ENCODE assay signal across 26 cellular contexts in the genomic region with DNA sequence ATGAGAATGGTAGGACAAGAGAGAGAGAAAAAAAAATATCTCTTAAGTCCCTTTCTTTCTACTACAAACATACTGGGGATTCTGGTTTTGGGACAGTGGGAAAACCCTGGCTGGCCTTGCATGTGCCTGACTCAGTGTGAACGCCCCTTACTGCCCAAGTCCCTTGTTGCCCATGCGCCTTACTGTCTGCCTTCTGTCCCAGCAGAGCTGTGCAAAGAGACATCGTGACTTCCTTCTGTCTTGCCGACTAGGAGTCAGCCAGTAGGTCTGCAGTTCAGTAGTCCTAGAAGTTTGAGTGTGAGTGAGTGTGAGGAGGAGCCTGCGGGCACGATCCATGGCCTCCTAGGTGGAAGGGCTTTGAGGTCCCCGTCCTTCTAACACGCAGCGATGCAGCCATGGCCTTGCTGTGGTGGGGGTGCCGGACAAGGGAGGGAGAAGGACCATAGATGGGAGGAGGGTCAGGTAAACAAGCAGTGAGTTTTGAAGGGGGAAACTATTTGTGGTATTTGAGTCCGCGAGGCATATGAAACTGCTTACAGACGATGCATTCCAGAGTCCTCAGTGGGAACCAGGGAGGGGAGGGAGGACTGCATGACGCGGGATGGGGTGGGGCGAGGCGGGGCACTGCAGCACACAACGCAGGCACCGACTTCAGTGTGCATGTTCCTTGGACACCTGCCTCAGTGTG. TPM values are rescaled to one million over a fixed set of nuclear protein-coding genes. Genes with fewer than 3 reads are reported as not detected.
DNase-seq lines count a peak whose midpoint lies in the region; ATAC-seq, FAIRE-seq and TF ChIP-seq lines count a peak whose summit lies in the region.
"Had no signal": no experiment of that assay in that cellular context is flagged by ENCODE, and none has a peak within 500 bp of the region (broad histone marks: within the 10 kb centered on the region; RNA-seq: fewer than 3 reads in every experiment).

A gene with protein sequence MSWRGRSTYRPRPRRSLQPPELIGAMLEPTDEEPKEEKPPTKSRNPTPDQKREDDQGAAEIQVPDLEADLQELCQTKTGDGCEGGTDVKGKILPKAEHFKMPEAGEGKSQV (plus strand): TSS at position 654 of the 688 bp plus-strand sequence. CDS start 994 bp downstream, outside the sequence.

- in situ Hi-C loops in K562 (cut with MboI): no loop called here

- no peak for TF ChIP-seq POLR2A in K562 (conservative IDR thresholded peaks at IDR 0.05)

- DNase-seq in ELF-1 (ENCODE audit: low read depth, low spot score) (peak; percentile 69), K562 (ENCODE audit: extremely low read depth in 1 of 4, low spot score in 3 of 4) (no peak), mesothelial cell of epicardium (ENCODE audit: low spot score in 2 of 2, unreplicated experiment in 2 of 2) (no peak), type B pancreatic cell (ENCODE audit: extremely low spot score, unreplicated experiment) (no peak), MCF 10A (ENCODE audit: unreplicated experiment) (no peak)
- no peak for DNase-seq in activated effector memory CD4-positive, alpha-beta T cell treated with Interleukin-2 at 50 U/mL for 16 hours
- DNase-seq in activated CD4-positive, alpha-beta memory T cell treated with anti-CD3 and anti-CD28 coated beads, Interleukin-2, amount 10 ng/mL, durations not matched to agents 7 days and 5 days: no peak
- DNase-seq: 8988T; ACHN; AML-193; BE2C; Calu3; CD4-positive, alpha-beta T cell; CD8-positive, alpha-beta memory T cell; DMS53; DMS79 treated with DMSO at 0.1 percent for 48 hours; GM23248; HFFc6 had no signal

- H3K27ac Mint-ChIP-seq in mesothelial cell of epicardium: peak within 1 kb of the TSS; percentile 94
- peak within 1 kb of the TSS; percentile 17 for H3K27ac Mint-ChIP-seq in type B pancreatic cell
- H3K27ac Mint-ChIP-seq in MCF 10A (ENCODE audit: low read depth, unreplicated experiment): no peak within 1 kb of the TSS
- no peak within 1 kb of the TSS for H3K27ac Mint-ChIP-seq in activated CD4-positive, alpha-beta memory T cell treated with anti-CD3 and anti-CD28 coated beads, Interleukin-2, amount 10 ng/mL, durations not matched to agents 7 days and 5 days
- H3K27ac Mint-ChIP-seq: CD14-positive monocyte; CD4-positive, alpha-beta T cell; CD8-positive, alpha-beta memory T cell; HFFc6 had no signal

- H4K20me1 ChIP-seq in K562 (replicated peaks; ENCODE audit: control insufficient read depth, insufficient read depth, low read length): no peaks in the 10 kb centered on the region

- FAIRE-seq in K562 (lab: Jason Lieb, UNC): no peak
- FAIRE-seq: A549, G401.6, GM12892, H54 had no signal

- no peak for ATAC-seq in K562
- ATAC-seq: A549 had no signal

- H3K4me1 ChIP-seq in K562 (replicated peaks in 1 of 2; ENCODE audit: control insufficient read depth in 2 of 2, insufficient read depth in 2 of 2, low read length in 2 of 2): peaks cover 0 to 8% of the 10 kb centered on the region in 2 experiments; a peak in 4 of 5 replicates
- H3K4me1 ChIP-seq: A549; BE2C; BLaER1 treated with 17β-estradiol and CSF1 and Interleukin-3, amounts not matched to agents 10 nM and 100 nM; HAP-1 had no signal

- no peak within 1 kb of the TSS for H3K4me2 ChIP-seq in K562 (ENCODE audit: insufficient read depth, low read length)
- H3K4me2 ChIP-seq: A549; BLaER1 treated with 17β-estradiol and CSF1 and Interleukin-3, amounts not matched to agents 10 nM and 100 nM had no signal

- no peaks in the 10 kb centered on the region for H3K79me2 ChIP-seq in K562 (ENCODE audit: control insufficient read depth, insufficient read depth, low read length)

- POLR2A ChIA-PET in K562 (lab: Yijun Ruan, JAX): no interaction called here
- POLR2A ChIA-PET in MCF 10A (lab: Yijun Ruan, JAX): no interaction called here
- POLR2A ChIA-PET in activated CD4-positive, alpha-beta memory T cell treated with anti-CD3 and anti-CD28 coated beads, Interleukin-2, amount 10 ng/mL, durations not matched to agents 7 days and 5 days (lab: Charles Lee): no interaction called here

- H3K4me3 Mint-ChIP-seq in mesothelial cell of epicardium (peak within 1 kb of the TSS; percentile 65), type B pancreatic cell (no peak within 1 kb of the TSS), MCF 10A (ENCODE audit: unreplicated experiment) (no peak within 1 kb of the TSS)
- H3K4me3 Mint-ChIP-seq in activated CD4-positive, alpha-beta memory T cell treated with anti-CD3 and anti-CD28 coated beads, Interleukin-2, amount 10 ng/mL, durations not matched to agents 7 days and 5 days: no peak within 1 kb of the TSS
- H3K4me3 Mint-ChIP-seq: CD14-positive monocyte; CD4-positive, alpha-beta T cell; CD8-positive, alpha-beta memory T cell; HFFc6 had no signal

- no peak within 1 kb of the TSS for H3K27ac ChIP-seq in K562 (ENCODE audit: extremely low read depth, low read depth, low read length)
- H3K27ac ChIP-seq: A549; BLaER1 treated with 17β-estradiol and CSF1 and Interleukin-3, amounts not matched to agents 10 nM and 100 nM; GM23248 had no signal

- H3K36me3 Mint-ChIP-seq in mesothelial cell of epicardium: no peaks in the 10 kb centered on the region
- H3K36me3 Mint-ChIP-seq in type B pancreatic cell: no peaks in the 10 kb centered on the region
- H3K36me3 Mint-ChIP-seq in MCF 10A (ENCODE audit: insufficient read depth, unreplicated experiment): no peaks in the 10 kb centered on the region
- no peaks in the 10 kb centered on the region for H3K36me3 Mint-ChIP-seq in activated CD4-positive, alpha-beta memory T cell treated with anti-CD3 and anti-CD28 coated beads, Interleukin-2, amount 10 ng/mL, durations not matched to agents 7 days and 5 days (ENCODE audit: low read depth)
- H3K36me3 Mint-ChIP-seq: CD14-positive monocyte; CD8-positive, alpha-beta memory T cell had no signal

- H3K27me3 Mint-ChIP-seq in mesothelial cell of epicardium (ENCODE audit: low read depth): no peaks in the 10 kb centered on the region
- H3K27me3 Mint-ChIP-seq in type B pancreatic cell: no peaks in the 10 kb centered on the region
- H3K27me3 Mint-ChIP-seq in MCF 10A (ENCODE audit: insufficient read depth, unreplicated experiment): peaks cover 66% of the 10 kb centered on the region
- H3K27me3 Mint-ChIP-seq in activated CD4-positive, alpha-beta memory T cell treated with anti-CD3 and anti-CD28 coated beads, Interleukin-2, amount 10 ng/mL, durations not matched to agents 7 days and 5 days: peaks cover 3% of the 10 kb centered on the region

- H2AFZ ChIP-seq in K562 (ENCODE audit: low read depth, low read length): 0 out of 2 replicates have a peak within 1 kb of the TSS, but pooled peaks have one; percentile 45
- H2AFZ ChIP-seq: GM23248 had no signal

- H3K4me1 Mint-ChIP-seq in mesothelial cell of epicardium (peaks cover 3% of the 10 kb centered on the region), type B pancreatic cell (ENCODE audit: unreplicated experiment) (no peaks in the 10 kb centered on the region), MCF 10A (ENCODE audit: insufficient read depth, unreplicated experiment) (no peaks in the 10 kb centered on the region)
- H3K4me1 Mint-ChIP-seq in activated CD4-positive, alpha-beta memory T cell treated with anti-CD3 and anti-CD28 coated beads, Interleukin-2, amount 10 ng/mL, durations not matched to agents 7 days and 5 days: no peaks in the 10 kb centered on the region
- H3K4me1 Mint-ChIP-seq: CD14-positive monocyte; CD8-positive, alpha-beta memory T cell had no signal

- no peak for TF ChIP-seq CTCF in K562 (IDR thresholded peaks at IDR 0.05 in 2 of 3, conservative IDR thresholded peaks at IDR 0.05 in 1 of 3; ENCODE audit: insufficient read depth in 2 of 3, low read depth in 1 of 3, low read length in 3 of 3)
- TF ChIP-seq CTCF in mesothelial cell of epicardium (IDR thresholded peaks at IDR 0.05; ENCODE audit: unreplicated experiment): no peak
- TF ChIP-seq CTCF in type B pancreatic cell (conservative IDR thresholded peaks at IDR 0.05): no peak
- TF ChIP-seq CTCF in MCF 10A (IDR thresholded peaks at IDR 0.05; ENCODE audit: unreplicated experiment): no peak

- no peak for TF ChIP-seq EP300 in K562 (IDR thresholded peaks at IDR 0.05; ENCODE audit: low read length)

- WGBS in K562 (ENCODE audit: insufficient coverage, low coverage, missing lambda C conversion rate): 47% methylated on average over 12 of the region's 19 CpGs

- H3K9me1 ChIP-seq in K562 (ENCODE audit: control insufficient read depth, insufficient read depth, low read length): no peaks in the 10 kb centered on the region

- no peaks in the 10 kb centered on the region for H3K36me3 ChIP-seq in K562 (ENCODE audit: control insufficient read depth, insufficient read depth, low read length)
- H3K36me3 ChIP-seq: BE2C; BLaER1 treated with 17β-estradiol and CSF1 and Interleukin-3, amounts not matched to agents 10 nM and 100 nM; HAP-1 had no signal

- BruUV-seq in K562 (replicated peaks; lab: Mats Ljungman, UMichigan) (no TSS peak), MCF 10A (replicated peaks; lab: Mats Ljungman, UMichigan) (no TSS peak)

- CTCF ChIA-PET in K562 (lab: Yijun Ruan, JAX; ENCODE audit: low intra/inter-chr PET ratio): no interaction called here
- CTCF ChIA-PET in MCF 10A (lab: Yijun Ruan, JAX): no interaction called here
- CTCF ChIA-PET in activated CD4-positive, alpha-beta memory T cell treated with anti-CD3 and anti-CD28 coated beads, Interleukin-2, amount 10 ng/mL, durations not matched to agents 7 days and 5 days (lab: Charles Lee): no interaction called here

- H3K9ac ChIP-seq in K562 (ENCODE audit: insufficient read depth in 1 of 2, low read depth in 2 of 2, low read length in 2 of 2): no peak within 1 kb of the TSS
- H3K9ac ChIP-seq: BLaER1 treated with 17β-estradiol and CSF1 and Interleukin-3, amounts not matched to agents 10 nM and 100 nM; GM23248 had no signal

- intact Hi-C loops in K562 (cut with micrococcal nuclease) (no loop called here), MCF 10A (cut with micrococcal nuclease) (no loop called here)

- no peaks in the 10 kb centered on the region for H3K27me3 ChIP-seq in K562 (ENCODE audit: control insufficient read depth in 2 of 2, insufficient read depth in 2 of 2, low read length in 2 of 2)
- H3K27me3 ChIP-seq: BE2C had no signal

- H3K9me3 Mint-ChIP-seq in mesothelial cell of epicardium: peaks cover 21% of the 10 kb centered on the region
- no peaks in the 10 kb centered on the region for H3K9me3 Mint-ChIP-seq in type B pancreatic cell
- peaks cover 9% of the 10 kb centered on the region for H3K9me3 Mint-ChIP-seq in MCF 10A (ENCODE audit: unreplicated experiment)
- H3K9me3 Mint-ChIP-seq in activated CD4-positive, alpha-beta memory T cell treated with anti-CD3 and anti-CD28 coated beads, Interleukin-2, amount 10 ng/mL, durations not matched to agents 7 days and 5 days: no peaks in the 10 kb centered on the region
- H3K9me3 Mint-ChIP-seq: CD4-positive, alpha-beta T cell; CD8-positive, alpha-beta memory T cell; HFFc6 had no signal

- H3K4me3 ChIP-seq in K562: no peak within 1 kb of the TSS
- H3K4me3 ChIP-seq: A549; BLaER1 treated with 17β-estradiol and CSF1 and Interleukin-3, amounts not matched to agents 10 nM and 100 nM; GM23248; HAP-1 had no signal

- no peak for TF ChIP-seq RAD21 in K562 (CRISPR knock-in tag; conservative IDR thresholded peaks at IDR 0.05 in 1 of 2, IDR thresholded peaks at IDR 0.05 in 1 of 2)

- H3K9me3 ChIP-seq in K562 (replicated peaks; ENCODE audit: control insufficient read depth, insufficient read depth, low read depth, low read length): no peaks in the 10 kb centered on the region
- H3K9me3 ChIP-seq: A549, BE2C, HAP-1 had no signal

RNA-seq across cellular contexts. Expression of the gene that starts here (rescaled TPM):
- not detected in 2 replicates for total RNA-seq in K562 (2011; cell fraction: chromatin; rRNA removed; ENCODE audit: low replicate concordance)
- not detected in 2 replicates for total RNA-seq in K562 (2011; cell fraction: nucleolus; rRNA removed)
- total RNA-seq in K562 (2011; cell fraction: nucleoplasm; rRNA removed): not detected in 2 replicates
- total RNA-seq in K562 (2014; rRNA removed): not detected in 2 replicates
- 0.36 TPM in 1 of 2 replicates, not detected in the other for total RNA-seq in K562 (2014; rRNA removed; fragmentation: Illumina TruSeq; extraction: Trizol)
- not detected in 2 replicates for total RNA-seq in K562 (2015; rRNA removed; fragmentation: Illumina TruSeq; extraction: Trizol)
- not detected in 2 replicates for total RNA-seq in K562 (2021)
- polyA plus RNA-seq in K562 (2011; rRNA removed): not detected in 2 replicates
- 0.12 TPM in 1 of 2 replicates, not detected in the other for polyA plus RNA-seq in K562 (2011; cell fraction: cytosol; rRNA removed)
- polyA plus RNA-seq in K562 (2011; cell fraction: nucleus; rRNA removed): not detected in 2 replicates
- polyA plus RNA-seq in K562 (2012): not detected in 2 replicates
- not detected in 2 replicates for polyA plus RNA-seq in K562 (2014; fragmentation: Illumina TruSeq; extraction: Trizol)
- polyA plus RNA-seq in K562 (2014; fragmentation: Nextera tagmentation; extraction: Ambion mirVana): under 1 TPM; 0.14 to 0.21 TPM
- not detected in 2 replicates for polyA plus RNA-seq in K562 (2014; rRNA removed)
- not detected in 2 replicates for polyA minus RNA-seq in K562 (2011; rRNA and poly(A)+ RNA removed)
- not detected in 2 replicates for polyA minus RNA-seq in K562 (2011; cell fraction: cytosol; rRNA and poly(A)+ RNA removed)
- polyA minus RNA-seq in K562 (2011; cell fraction: nucleus; rRNA and poly(A)+ RNA removed): not detected in 2 replicates
- total RNA-seq in mesothelial cell of epicardium: 15.3 to 23.0 TPM (median 22.5 TPM) in 3 replicates
- 8.0 TPM in 1 of 2 replicates, not detected in the other for total RNA-seq in type B pancreatic cell (ENCODE audit: low replicate concordance)
- total RNA-seq in MCF 10A (2022): not detected in 2 replicates
- total RNA-seq in activated CD4-positive, alpha-beta memory T cell treated with anti-CD3 and anti-CD28 coated beads, Interleukin-2, amount 10 ng/mL, durations not matched to agents 7 days and 5 days: not detected
- total RNA-seq: Calu3; CD4-positive, alpha-beta T cell; CD8-positive, alpha-beta memory T cell; Daoy; GM23248; HFFc6 had no signal
- polyA plus RNA-seq: A549; CD14-positive monocyte; CD8-positive, alpha-beta memory T cell; GM23248 had no signal

Comparison
In these comparisons a context has a peak if more than half of its experiments do, and no peak if none do; other contexts are left out.
1. H3K27ac Mint-ChIP-seq: peak in mesothelial cell of epicardium (single experiment) and type B pancreatic cell (single experiment); none in MCF 10A (single experiment) and activated CD4-positive, alpha-beta memory T cell treated with anti-CD3 and anti-CD28 coated beads, Interleukin-2, amount 10 ng/mL, durations not matched to agents 7 days and 5 days (single experiment).